8 cellular contexts compared by ENCODE assay signal in genomic region chr2:174753038-174753633, GRCh38. TPM values are rescaled to one million over a fixed set of nuclear protein-coding genes. Genes with fewer than 3 reads are reported as not detected.
DNase-seq lines count a peak whose midpoint lies in the region; ATAC-seq and TF ChIP-seq lines count a peak whose summit lies in the region.

No MANE protein-coding gene starts in this region.

- TF ChIP-seq CTCF in glutamatergic neuron (IDR thresholded peaks at IDR 0.05; ENCODE audit: partially characterized antibody, unreplicated experiment) (no peak), GM20000 (IDR thresholded peaks at IDR 0.05; ENCODE audit: extremely low read depth, missing control alignments) (no peak)

- H3K4me3 Mint-ChIP-seq in T-cell (peak overlapping the region in 1 of 3 donors; percentile 48), glutamatergic neuron (ENCODE audit: unreplicated experiment) (peak overlapping the region; percentile 71)

- H3K27me3 Mint-ChIP-seq in T-cell (no peaks in the 10 kb centered on the region), glutamatergic neuron (ENCODE audit: unreplicated experiment) (peaks cover 6% of the 10 kb centered on the region)

- H3K36me3 Mint-ChIP-seq in T-cell (no peaks in the 10 kb centered on the region), glutamatergic neuron (ENCODE audit: unreplicated experiment) (no peaks in the 10 kb centered on the region)

- H3K4me1 Mint-ChIP-seq in T-cell (peaks cover 39 to 44% (median 40%) of the 10 kb centered on the region in 3 donors), glutamatergic neuron (ENCODE audit: low read depth, unreplicated experiment) (peaks cover 26% of the 10 kb centered on the region)

- POLR2A ChIA-PET in T-cell (lab: Charles Lee), result interaction anchor here (0.6 kb wide), 3 partner anchors 40 to 132 kb away, joined by 3 to 7 read pairs (median 3); no protein-coding TSS in a partner anchor

- peak; percentile 32 for ATAC-seq in GM18519 (IDR thresholded peaks at IDR 0.05; ENCODE audit: low FRiP score, unreplicated experiment)
- peak; percentile 19 for ATAC-seq in GM21786 (IDR thresholded peaks at IDR 0.05; ENCODE audit: unreplicated experiment)
- ATAC-seq in T-cell (replicated peaks in 1 of 4), result peak in 2 of 4 experiments; percentile 26 to 40

- CTCF ChIA-PET in T-cell (lab: Charles Lee), result interaction anchor here in 1 of 2 donors (0.7 kb wide), 1 partner anchor 53 kb away, joined by 3 read pairs; no protein-coding TSS in a partner anchor

- H3K27ac Mint-ChIP-seq in T-cell (peak overlapping the region; percentile 86 to 88), glutamatergic neuron (ENCODE audit: unreplicated experiment) (peak overlapping the region; percentile 90)

- H3K9me3 Mint-ChIP-seq in T-cell (no peaks in the 10 kb centered on the region), glutamatergic neuron (ENCODE audit: unreplicated experiment) (peaks cover 3% of the 10 kb centered on the region)

- peak in 18 of 34 experiments; percentile 4 to 58 (median 28) for DNase-seq in T-cell
- DNase-seq in glutamatergic neuron, result no peak
- DNase-seq in NCI-H1694 treated with DMSO at 0.1 percent for 48 hours (lab: John Stamatoyannopoulos, UW), result no peak
- DNase-seq in GM20000 (ENCODE audit: low spot score), result no peak
- no peak for DNase-seq in DMS79 (lab: John Stamatoyannopoulos, UW)
- no peak for DNase-seq in AG20443 (ENCODE audit: low spot score)

RNA-seq across cellular contexts. Expression of gene CHRNA1, which starts 11.1 kb away (rescaled TPM):
- total RNA-seq in T-cell (under 1 TPM in 1 of 5 donors, not detected in 4; 0.23 TPM), glutamatergic neuron (ENCODE audit: unreplicated experiment) (161 TPM)

Comparison
In these comparisons a context has a peak if more than half of its experiments do, and no peak if none do; other contexts are left out.
1. DNase-seq: peak in T-cell (18 of 34); none in glutamatergic neuron (single experiment), NCI-H1694 treated with DMSO at 0.1 percent for 48 hours (single experiment), GM20000 (single experiment), DMS79 (single experiment) and AG20443 (single experiment).
2. RNA of gene CHRNA1, which starts 11.1 kb away (total RNA-seq): 161 TPM in glutamatergic neuron (single experiment); 0.23 TPM in T-cell; every median in the first group is over 100 times any median in the second.